ENCODE assay signal across 32 cellular contexts in genomic region chr11:8899119-8899753, GRCh38. TPM values are rescaled to one million over a fixed set of nuclear protein-coding genes. Genes with fewer than 3 reads are reported as not detected.
"Had no signal": no experiment of that assay in that cellular context is flagged by ENCODE, and none has a peak within 500 bp of the region (broad histone marks: within the 10 kb centered on the region; RNA-seq: fewer than 3 reads in every experiment).

No MANE protein-coding gene starts in this region.

- H3K36me3 ChIP-seq: esophagus muscularis mucosa, gastrocnemius medialis, heart left ventricle, WERI-Rb-1 had no signal

- DNase-seq: activated B cell treated with CpG ODN at 0.5 μM for 24 hours; activated CD4-positive, alpha-beta T cell treated with anti-CD3 and anti-CD28 coated beads for 48 hours; activated CD4-positive, alpha-beta T cell treated with anti-CD3 and anti-CD28 coated beads, Interleukin-2, amount 50 U/mL, for 1 hour; activated CD4-positive, alpha-beta T cell treated with anti-CD3 and anti-CD28 coated beads, Interleukin-2, amount 50 U/mL, for 48 hours; activated CD8-positive, alpha-beta memory T cell treated with anti-CD3 and anti-CD28 coated beads for 24 hours; activated CD8-positive, alpha-beta T cell treated with anti-CD3 and anti-CD28 coated beads for 36 hours; activated effector memory CD4-positive, alpha-beta T cell treated with Interleukin-2 at 50 U/mL for 16 hours; activated gamma-delta T cell treated with Interleukin-2 at 50 U/mL for 16 hours; activated naive CD4-positive, alpha-beta T cell treated with anti-CD3 and anti-CD28 coated beads, Interleukin-2, amount 50 U/mL, for 16 hours; activated naive CD4-positive, alpha-beta T cell treated with Interleukin-2 at 50 U/mL for 16 hours; activated T-cell treated with anti-CD3 and anti-CD28 coated beads, Interleukin-2, amount 50 U/mL, for 4 hours; amniotic stem cell; anterior cingulate cortex; caudate nucleus; cortex of kidney; dermis blood vessel endothelial cell; effector CD4-positive, alpha-beta T cell; effector memory CD8-positive, alpha-beta T cell; erythroblast; foreskin keratinocyte; gastrocnemius medialis; glutamatergic neuron; heart left ventricle; T1000; WERI-Rb-1 had no signal

- H3K27ac ChIP-seq: esophagus muscularis mucosa, foreskin keratinocyte, gastrocnemius medialis, heart left ventricle, WERI-Rb-1 had no signal

- H3K4me1 ChIP-seq: esophagus muscularis mucosa, foreskin keratinocyte, gastrocnemius medialis, heart left ventricle had no signal

- FAIRE-seq: astrocyte, colon had no signal

- ATAC-seq: activated CD4-positive, CD25-positive, alpha-beta regulatory T cell treated with anti-CD3 and anti-CD28 coated beads, Interleukin-2, amount 50 U/mL, for 24 hours; activated CD8-positive, alpha-beta T cell treated with anti-CD3 and anti-CD28 coated beads for 36 hours; activated T-cell treated with anti-CD3 and anti-CD28 coated beads, Interleukin-2, amount 50 U/mL, for 4 hours; activated T-helper 17 cell treated with anti-CD3 and anti-CD28 coated beads, Interleukin-2, amount 50 U/mL, for 72 hours; effector memory CD8-positive, alpha-beta T cell; foreskin keratinocyte; gastrocnemius medialis; heart left ventricle had no signal

- H3K27me3 ChIP-seq: esophagus muscularis mucosa, foreskin keratinocyte, gastrocnemius medialis, heart left ventricle had no signal

- H3K4me3 ChIP-seq: esophagus muscularis mucosa, gastrocnemius medialis, heart left ventricle had no signal

RNA-seq across cellular contexts. Expression of gene C11orf16, which starts 33.5 kb away (rescaled TPM):
- total RNA-seq: activated B cell treated with CpG ODN at 0.5 μM for 24 hours; activated CD8-positive, alpha-beta T cell treated with anti-CD3 and anti-CD28 coated beads for 36 hours; activated T-cell treated with anti-CD3 and anti-CD28 coated beads, Interleukin-2, amount 50 U/mL, for 4 hours; activated T-helper 17 cell treated with anti-CD3 and anti-CD28 coated beads, Interleukin-2, amount 50 U/mL, for 72 hours; astrocyte; chondrocyte; dermis blood vessel endothelial cell; esophagus muscularis mucosa; foreskin keratinocyte; gastrocnemius medialis; heart left ventricle had no signal
- polyA plus RNA-seq: adipose tissue, foreskin keratinocyte, heart left ventricle had no signal

RNA-seq across cellular contexts. Expression of gene ASCL3, which starts 43.6 kb away (rescaled TPM):
- total RNA-seq: activated B cell treated with CpG ODN at 0.5 μM for 24 hours; activated CD8-positive, alpha-beta T cell treated with anti-CD3 and anti-CD28 coated beads for 36 hours; activated T-cell treated with anti-CD3 and anti-CD28 coated beads, Interleukin-2, amount 50 U/mL, for 4 hours; activated T-helper 17 cell treated with anti-CD3 and anti-CD28 coated beads, Interleukin-2, amount 50 U/mL, for 72 hours; astrocyte; chondrocyte; dermis blood vessel endothelial cell; esophagus muscularis mucosa; foreskin keratinocyte; gastrocnemius medialis; heart left ventricle had no signal
- polyA plus RNA-seq: foreskin keratinocyte, heart left ventricle had no signal
